Comparison of ENCODE assay signal across 1 cellular context in the genomic region with DNA sequence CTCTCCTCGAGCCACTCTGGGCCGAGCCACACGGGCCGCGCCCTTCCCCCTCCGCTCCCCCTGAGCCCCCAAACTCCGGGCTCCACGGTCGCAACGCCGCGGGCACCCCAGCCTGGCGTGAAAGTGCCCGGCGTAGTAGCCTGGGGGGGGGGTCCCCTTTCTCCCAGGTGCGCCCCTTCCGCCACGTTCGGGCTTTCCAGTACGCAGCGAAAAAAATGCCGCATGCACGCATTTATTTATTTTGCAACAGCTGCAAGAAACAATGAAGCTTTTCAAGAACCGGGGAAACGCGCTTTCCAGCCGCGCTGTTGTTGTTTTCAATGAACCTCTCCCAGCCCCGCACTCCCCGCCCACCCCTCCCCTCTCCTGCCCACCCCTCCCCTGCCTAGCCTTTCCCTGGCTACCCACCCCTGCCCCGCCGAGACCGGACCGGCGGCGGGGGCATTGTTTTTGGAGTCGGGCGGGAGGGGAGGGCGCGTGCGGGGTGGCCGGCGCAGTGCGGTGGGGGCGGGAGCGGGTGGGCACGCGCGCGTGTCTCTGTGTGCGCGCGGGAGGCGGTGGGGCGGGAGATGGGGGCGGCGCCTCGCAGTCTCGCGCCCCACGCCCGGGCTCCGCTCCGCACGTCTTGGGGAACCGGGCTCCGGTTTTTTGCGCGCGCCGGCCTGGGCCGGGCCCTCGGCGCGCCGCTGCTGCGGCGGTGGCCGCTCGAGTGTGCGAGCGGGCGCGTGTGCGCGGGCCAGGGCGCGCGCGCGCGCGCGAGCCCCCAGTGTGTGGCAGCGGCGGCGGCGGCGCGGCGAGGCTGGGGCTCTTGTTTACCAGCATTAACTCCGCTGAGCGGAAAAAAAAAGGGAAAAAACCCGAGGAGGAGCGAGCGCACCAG.
A peak's percentile ranks its signal among the peaks of the same experiment; 100 is the strongest.
TF ChIP-seq lines count a peak whose summit lies in the region.

Gene IGF1R, plus strand, starts transcription at position 766 of the 880 bp plus-strand sequence. CDS start 1,043 bp downstream, outside the sequence.

TF ChIP-seq in K562, 482 proteins besides CTCF, POLR2A, EP300 and RAD21 (continued from another document and continues in another):
- TF ChIP-seq, protein P1, sequence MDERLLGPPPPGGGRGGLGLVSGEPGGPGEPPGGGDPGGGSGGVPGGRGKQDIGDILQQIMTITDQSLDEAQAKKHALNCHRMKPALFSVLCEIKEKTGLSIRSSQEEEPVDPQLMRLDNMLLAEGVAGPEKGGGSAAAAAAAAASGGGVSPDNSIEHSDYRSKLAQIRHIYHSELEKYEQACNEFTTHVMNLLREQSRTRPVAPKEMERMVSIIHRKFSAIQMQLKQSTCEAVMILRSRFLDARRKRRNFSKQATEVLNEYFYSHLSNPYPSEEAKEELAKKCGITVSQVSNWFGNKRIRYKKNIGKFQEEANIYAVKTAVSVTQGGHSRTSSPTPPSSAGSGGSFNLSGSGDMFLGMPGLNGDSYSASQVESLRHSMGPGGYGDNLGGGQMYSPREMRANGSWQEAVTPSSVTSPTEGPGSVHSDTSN (CRISPR knock-in tag; IDR thresholded peaks at IDR 0.05; ENCODE audit: low read depth) = no peak
- TF ChIP-seq, protein P1 (tag; conservative IDR thresholded peaks at IDR 0.05; ENCODE audit: low read depth) = no peak
- TF ChIP-seq SIRT6 (IDR thresholded peaks at IDR 0.05; ENCODE audit: low read depth, low read length) (no peak), RBFOX2 (IDR thresholded peaks at IDR 0.05; ENCODE audit: low read depth, low read length) (peak; percentile 37; the same call in 1 of the 2 replicates), CUX1 (CRISPR knock-in tag; IDR thresholded peaks at IDR 0.05) (no peak; the same call in 1 of the 2 replicates), ZBTB11 (CRISPR knock-in tag; IDR thresholded peaks at IDR 0.05) (peak in 1 of 3 experiments; percentile 63; a peak in 1 of 6 replicates), CHD2 (IDR thresholded peaks at IDR 0.05; ENCODE audit: low read depth, low read length) (no peak), U2AF1 (optimal IDR thresholded peaks at IDR 0.05; ENCODE audit: low read depth, low read length) (no peak), POLR2AphosphoS2 (IDR thresholded peaks at IDR 0.05; ENCODE audit: low read length) (no peak), CREB5 (CRISPR knock-in tag; IDR thresholded peaks at IDR 0.05) (no peak), ZNF436 (CRISPR knock-in tag; IDR thresholded peaks at IDR 0.05) (no peak), FOXJ2 (tag; IDR thresholded peaks at IDR 0.05) (peak; percentile 57; the same call in 1 of the 2 replicates), RNF2 (IDR thresholded peaks at IDR 0.05) (0 out of 2 replicates have a peak, but pooled peaks have one; percentile 33), HMGN3 (IDR thresholded peaks at IDR 0.05; ENCODE audit: borderline replicate concordance, extremely low read depth, insufficient read length, low read depth, low read length) (peak; percentile 39), SAFB (IDR thresholded peaks at IDR 0.05; ENCODE audit: borderline replicate concordance, low read depth, low read length) (peak; percentile 71), ZNF740 (CRISPR knock-in tag; IDR thresholded peaks at IDR 0.05) (peak; percentile 24; the same call in 1 of the 2 replicates), ZNF740 (tag; IDR thresholded peaks at IDR 0.05) (peak in 1 of 2 experiments; percentile 73; a peak in 2 of 4 replicates), RB1 (IDR thresholded peaks at IDR 0.05; ENCODE audit: low read depth) (peak; percentile 66), CHAMP1 (IDR thresholded peaks at IDR 0.05) (no peak), ADNP (tag; IDR thresholded peaks at IDR 0.05) (no peak), MBD2 (IDR thresholded peaks at IDR 0.05; ENCODE audit: borderline replicate concordance, low read depth) (no peak), ZNF75A (CRISPR knock-in tag; IDR thresholded peaks at IDR 0.05) (no peak), ZNF384 (IDR thresholded peaks at IDR 0.05; ENCODE audit: low read depth, low read length) (peak; percentile 49; the same call in 1 of the 2 replicates), BCL6 (CRISPR knock-in tag; IDR thresholded peaks at IDR 0.05) (no peak), DMBX1 (CRISPR knock-in tag; IDR thresholded peaks at IDR 0.05; ENCODE audit: borderline replicate concordance) (peak; percentile 65; the same call in 1 of the 2 replicates), NEUROD1 (IDR thresholded peaks at IDR 0.05; ENCODE audit: borderline replicate concordance, low read depth, low read length, partially characterized antibody) (peak; percentile 91), ZNF282 (CRISPR knock-in tag; IDR thresholded peaks at IDR 0.05) (no peak), KDM2B (CRISPR knock-in tag; IDR thresholded peaks at IDR 0.05) (no peak), ZNF175 (CRISPR knock-in tag; IDR thresholded peaks at IDR 0.05; ENCODE audit: low read depth) (peak; percentile 92), FOXM1 (IDR thresholded peaks at IDR 0.05; ENCODE audit: low read depth) (no peak), FOXM1 (CRISPR knock-in tag; IDR thresholded peaks at IDR 0.05; ENCODE audit: low read depth) (no peak), CCNT2 (IDR thresholded peaks at IDR 0.05; ENCODE audit: borderline replicate concordance, extremely low read depth, insufficient read length, low read depth, low read length) (peak; percentile 83)
- TF ChIP-seq, protein P2, sequence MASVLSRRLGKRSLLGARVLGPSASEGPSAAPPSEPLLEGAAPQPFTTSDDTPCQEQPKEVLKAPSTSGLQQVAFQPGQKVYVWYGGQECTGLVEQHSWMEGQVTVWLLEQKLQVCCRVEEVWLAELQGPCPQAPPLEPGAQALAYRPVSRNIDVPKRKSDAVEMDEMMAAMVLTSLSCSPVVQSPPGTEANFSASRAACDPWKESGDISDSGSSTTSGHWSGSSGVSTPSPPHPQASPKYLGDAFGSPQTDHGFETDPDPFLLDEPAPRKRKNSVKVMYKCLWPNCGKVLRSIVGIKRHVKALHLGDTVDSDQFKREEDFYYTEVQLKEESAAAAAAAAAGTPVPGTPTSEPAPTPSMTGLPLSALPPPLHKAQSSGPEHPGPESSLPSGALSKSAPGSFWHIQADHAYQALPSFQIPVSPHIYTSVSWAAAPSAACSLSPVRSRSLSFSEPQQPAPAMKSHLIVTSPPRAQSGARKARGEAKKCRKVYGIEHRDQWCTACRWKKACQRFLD (CRISPR knock-in tag; IDR thresholded peaks at IDR 0.05) = peak; percentile 88; the same call in 1 of the 2 replicates
- TF ChIP-seq, protein P3, sequence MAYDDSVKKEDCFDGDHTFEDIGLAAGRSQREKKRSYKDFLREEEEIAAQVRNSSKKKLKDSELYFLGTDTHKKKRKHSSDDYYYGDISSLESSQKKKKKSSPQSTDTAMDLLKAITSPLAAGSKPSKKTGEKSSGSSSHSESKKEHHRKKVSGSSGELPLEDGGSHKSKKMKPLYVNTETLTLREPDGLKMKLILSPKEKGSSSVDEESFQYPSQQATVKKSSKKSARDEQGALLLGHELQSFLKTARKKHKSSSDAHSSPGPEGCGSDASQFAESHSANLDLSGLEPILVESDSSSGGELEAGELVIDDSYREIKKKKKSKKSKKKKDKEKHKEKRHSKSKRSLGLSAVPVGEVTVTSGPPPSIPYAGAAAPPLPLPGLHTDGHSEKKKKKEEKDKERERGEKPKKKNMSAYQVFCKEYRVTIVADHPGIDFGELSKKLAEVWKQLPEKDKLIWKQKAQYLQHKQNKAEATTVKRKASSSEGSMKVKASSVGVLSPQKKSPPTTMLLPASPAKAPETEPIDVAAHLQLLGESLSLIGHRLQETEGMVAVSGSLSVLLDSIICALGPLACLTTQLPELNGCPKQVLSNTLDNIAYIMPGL (CRISPR knock-in tag; IDR thresholded peaks at IDR 0.05) = 0 out of 2 replicates have a peak, but pooled peaks have one; percentile 3
